14 cellular contexts compared by ENCODE assay signal in the genomic region with DNA sequence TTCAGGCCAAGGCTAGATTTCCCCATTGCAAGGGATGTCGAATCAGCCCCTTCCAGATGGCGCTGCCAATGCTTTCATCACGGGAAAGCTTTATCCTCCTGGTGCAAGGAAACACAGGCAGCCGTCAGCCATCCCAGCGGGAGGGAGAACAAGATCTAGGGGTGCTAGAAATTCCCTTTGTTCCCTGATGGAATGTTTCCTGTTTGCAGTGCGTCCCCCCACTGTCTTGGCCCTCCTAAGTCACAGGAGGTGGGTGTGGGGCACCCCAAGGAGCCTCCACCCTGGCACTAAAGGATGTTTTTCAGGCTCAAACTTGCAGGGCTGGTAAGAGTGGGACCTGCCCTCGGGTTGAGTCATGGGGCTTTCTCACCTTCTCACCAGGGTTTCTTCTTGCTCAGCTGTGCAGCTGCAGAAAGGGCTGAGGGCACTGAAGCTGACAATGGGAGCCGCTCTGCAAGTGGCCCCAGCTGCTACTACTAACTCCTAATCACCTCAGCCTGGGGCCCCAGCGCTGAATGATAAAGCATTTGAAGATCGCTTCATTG.
DNase-seq lines count a peak whose midpoint lies in the region; ATAC-seq and TF ChIP-seq lines count a peak whose summit lies in the region.
"Had no signal": no experiment of that assay in that cellular context is flagged by ENCODE, and none has a peak within 500 bp of the region (broad histone marks: within the 10 kb centered on the region; RNA-seq: fewer than 3 reads in every experiment).

No MANE protein-coding gene starts in this region.

- H3K27me3 ChIP-seq in esophagus (ENCODE audit: control insufficient read depth in 1 of 2, insufficient read depth in 2 of 2, low read length in 2 of 2) (no peaks in the 10 kb centered on the region), SJCRH30 (no peaks in the 10 kb centered on the region)
- H3K27me3 ChIP-seq: transverse colon had no signal

- peaks cover 0 to 11% of the 10 kb centered on the region in 2 donors for H3K36me3 ChIP-seq in esophagus (ENCODE audit: control insufficient read depth in 2 of 2, insufficient read depth in 2 of 2, low read length in 1 of 2)
- H3K36me3 ChIP-seq in SJCRH30, result no peaks in the 10 kb centered on the region
- H3K36me3 ChIP-seq: transverse colon had no signal

- DNase-seq in GM12865 (ENCODE audit: low read depth) (peak; percentile 78), SJCRH30 (no peak), amniotic stem cell (lab: John Stamatoyannopoulos, UW) (no peak)
- DNase-seq in activated CD4-positive, CD25-positive, alpha-beta regulatory T cell treated with anti-CD3 and anti-CD28 coated beads, Interleukin-2, amount 50 U/mL, for 72 hours, result no peak
- DNase-seq: CD8-positive, alpha-beta memory T cell; dermis blood vessel endothelial cell; naive thymus-derived CD8-positive, alpha-beta T cell; NCI-H2081; SIG-M5; transverse colon had no signal

- 45 to 56% methylated on average over 10 of the region's 10 CpGs for WGBS in esophagus, 2 donors

- H3K27ac ChIP-seq in esophagus (ENCODE audit: low read depth in 2 of 2, low read length in 1 of 2) (peak overlapping the region; percentile 60 to 62), SJCRH30 (no peak overlapping the region)
- H3K27ac ChIP-seq: transverse colon had no signal

- H3K9me3 ChIP-seq in esophagus (ENCODE audit: control insufficient read depth in 2 of 2, insufficient read depth in 1 of 2, low read depth in 1 of 2, low read length in 1 of 2), result no peaks in the 10 kb centered on the region
- H3K9me3 ChIP-seq in SJCRH30 (replicated peaks), result no peaks in the 10 kb centered on the region
- H3K9me3 ChIP-seq: transverse colon had no signal

- peak; percentile 65 for ATAC-seq in GM21360 (IDR thresholded peaks at IDR 0.05; ENCODE audit: unreplicated experiment)
- ATAC-seq in HG03565 (IDR thresholded peaks at IDR 0.05; ENCODE audit: unreplicated experiment), result peak; percentile 66
- ATAC-seq in HG03378 (IDR thresholded peaks at IDR 0.05; ENCODE audit: unreplicated experiment), result no peak
- ATAC-seq: naive thymus-derived CD8-positive, alpha-beta T cell had no signal

- peaks cover 0 to 9% of the 10 kb centered on the region in 2 donors for H3K4me1 ChIP-seq in esophagus (ENCODE audit: control insufficient read depth in 2 of 2, insufficient read depth in 2 of 2, low read length in 1 of 2)
- H3K4me1 ChIP-seq in SJCRH30, result no peaks in the 10 kb centered on the region

- no peak overlapping the region for H3K4me3 ChIP-seq in GM12865 (ENCODE audit: low read depth, low read length)
- H3K4me3 ChIP-seq in esophagus (ENCODE audit: low read depth in 1 of 2, low read length in 2 of 2), result no peak overlapping the region
- H3K4me3 ChIP-seq in SJCRH30, result no peak overlapping the region
- H3K4me3 ChIP-seq: transverse colon had no signal

- no peak for TF ChIP-seq CTCF in GM12865 (IDR thresholded peaks at IDR 0.05; ENCODE audit: insufficient read depth, low read depth, low read length, missing control alignments)
